Comparison of ENCODE assay signal across 19 cellular contexts in the genomic region with DNA sequence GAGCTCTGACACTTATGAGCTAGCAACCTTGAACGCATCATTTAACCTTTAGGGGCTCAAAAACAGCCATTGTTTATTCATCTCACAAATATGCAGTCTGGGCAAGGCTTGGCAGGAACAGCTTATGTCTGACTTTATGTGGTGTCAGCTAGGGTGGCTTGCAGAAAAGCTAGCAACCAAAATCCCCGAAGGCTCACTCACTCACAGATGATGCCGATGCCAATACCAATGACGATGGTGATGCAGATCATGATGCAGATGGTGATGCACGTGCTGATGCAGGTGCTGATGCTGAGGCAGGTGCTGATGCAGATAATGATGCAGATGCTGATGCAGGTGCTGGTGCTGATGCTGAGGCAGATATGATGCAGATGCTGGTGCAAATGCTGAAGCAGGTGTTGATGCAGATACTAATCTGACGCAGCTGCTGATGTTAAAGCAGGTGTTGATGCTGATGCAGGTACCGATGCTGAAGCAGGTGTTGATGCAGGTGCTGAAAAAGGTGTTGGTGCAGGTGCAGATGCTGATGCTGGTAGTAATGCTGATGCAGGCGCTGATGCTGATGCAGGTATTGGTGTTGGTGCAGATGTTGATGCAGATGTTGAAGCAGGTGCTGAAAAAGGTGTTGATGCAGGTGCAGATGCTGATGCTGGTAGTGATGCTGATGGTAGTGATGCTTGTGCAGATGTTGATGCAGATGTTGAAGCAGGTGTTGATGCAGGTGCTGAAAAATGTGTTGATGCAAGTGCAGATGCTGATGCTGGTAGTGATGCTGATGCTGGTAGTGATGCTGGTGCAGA.
DNase-seq lines count a peak whose midpoint lies in the region; ATAC-seq, FAIRE-seq and TF ChIP-seq lines count a peak whose summit lies in the region.
"Had no signal": no experiment of that assay in that cellular context is flagged by ENCODE, and none has a peak within 500 bp of the region (broad histone marks: within the 10 kb centered on the region; RNA-seq: fewer than 3 reads in every experiment).

No MANE protein-coding gene starts in this region.

- peak; percentile 57 for DNase-seq in AG09309 (ENCODE audit: low read depth)
- DNase-seq in M059J (ENCODE audit: low read depth): peak; percentile 93
- DNase-seq in K562 (ENCODE audit: extremely low read depth in 1 of 4, low spot score in 3 of 4): no peak
- peak; percentile 94 for DNase-seq in keratinocyte (ENCODE audit: low read depth, low spot score)
- DNase-seq in dorsolateral prefrontal cortex: no peak
- no peak for DNase-seq in cardiac septum (ENCODE audit: low spot score)
- DNase-seq: activated B cell treated with CpG ODN at 0.5 μM for 24 hours; activated naive CD4-positive, alpha-beta T cell treated with anti-CD3 and anti-CD28 coated beads, Interleukin-2, amount 10 ng/mL, durations not matched to agents 7 days and 5 days; AML-193; cerebellar nuclear complex; DMS 273 treated with DMSO at 0.1 percent for 48 hours; erythroblast; NCI-H1105 treated with DMSO at 0.1 percent for 48 hours; NCI-H446; occipital lobe; stimulated activated CD4-positive, alpha-beta T cell treated with anti-CD3 and anti-CD28 coated beads, Interleukin-15, amount 100 ng/mL, for 24 hours had no signal

- no peak for FAIRE-seq in K562 (lab: Jason Lieb, UNC)
- FAIRE-seq in keratinocyte (lab: Jason Lieb, UNC): peak; percentile 67

- H3K4me2 ChIP-seq in K562 (ENCODE audit: insufficient read depth, low read length) (no peak overlapping the region), keratinocyte (ENCODE audit: control insufficient read depth, extremely low read depth, insufficient read depth, low read depth, low read length) (no peak overlapping the region)

- in situ Hi-C loops in K562 (cut with MboI): no loop called here

- H3K9ac ChIP-seq in K562 (ENCODE audit: insufficient read depth in 1 of 2, low read depth in 2 of 2, low read length in 2 of 2) (no peak overlapping the region), keratinocyte (ENCODE audit: control insufficient read depth, extremely low read depth, insufficient read depth, low read length) (no peak overlapping the region)

- POLR2A ChIA-PET in K562 (lab: Yijun Ruan, JAX): interaction anchor here (0.8 to 1.0 kb wide), 2 partner anchors 16 to 366 kb away, joined by 3 read pairs; no protein-coding TSS in a partner anchor

- H4K20me1 ChIP-seq in K562 (replicated peaks; ENCODE audit: control insufficient read depth, insufficient read depth, low read length) (no peaks in the 10 kb centered on the region), keratinocyte (ENCODE audit: control insufficient read depth, extremely low read depth, insufficient read depth, low read length) (no peaks in the 10 kb centered on the region)

- CTCF ChIA-PET in K562 (lab: Yijun Ruan, JAX; ENCODE audit: low intra/inter-chr PET ratio): no interaction called here

- 2% methylated on average over 8 of the region's 8 CpGs for WGBS in K562 (ENCODE audit: insufficient coverage, low coverage, missing lambda C conversion rate)

- H3K9me3 ChIP-seq in K562 (replicated peaks; ENCODE audit: control insufficient read depth, insufficient read depth, low read depth, low read length): no peaks in the 10 kb centered on the region
- H3K9me3 ChIP-seq in keratinocyte (ENCODE audit: control insufficient read depth, low read depth, low read length): peaks cover 2% of the 10 kb centered on the region
- H3K9me3 ChIP-seq: thoracic aorta had no signal

- TF ChIP-seq RAD21 in K562 (CRISPR knock-in tag; conservative IDR thresholded peaks at IDR 0.05 in 1 of 2, IDR thresholded peaks at IDR 0.05 in 1 of 2): no peak

- H3K4me1 ChIP-seq in K562 (replicated peaks in 1 of 2; ENCODE audit: control insufficient read depth in 2 of 2, insufficient read depth in 2 of 2, low read length in 2 of 2) (no peaks in the 10 kb centered on the region; a peak in 1 of 5 replicates), keratinocyte (ENCODE audit: control insufficient read depth, extremely low read depth, insufficient read depth, low read length) (peaks cover 9% of the 10 kb centered on the region)

- H3K79me2 ChIP-seq in K562 (ENCODE audit: control insufficient read depth, insufficient read depth, low read length) (no peaks in the 10 kb centered on the region), keratinocyte (ENCODE audit: control insufficient read depth, insufficient read depth, low read length) (no peaks in the 10 kb centered on the region)

- no peak overlapping the region for H3K27ac ChIP-seq in K562 (ENCODE audit: extremely low read depth, low read depth, low read length)
- no peak overlapping the region for H3K27ac ChIP-seq in keratinocyte (ENCODE audit: control insufficient read depth, insufficient read depth, low read length)
- no peak overlapping the region for H3K27ac ChIP-seq in dorsolateral prefrontal cortex

- TF ChIP-seq POLR2A in K562 (conservative IDR thresholded peaks at IDR 0.05): no peak
- no peak for TF ChIP-seq POLR2A in GM18505 (IDR thresholded peaks at IDR 0.05; ENCODE audit: borderline replicate concordance, extremely low read depth, insufficient read depth, insufficient read length)

- H2AFZ ChIP-seq in K562 (ENCODE audit: low read depth, low read length): no peak overlapping the region
- no peak overlapping the region for H2AFZ ChIP-seq in keratinocyte (ENCODE audit: control insufficient read depth, low read length)

- dilution Hi-C loops in keratinocyte (cut with MboI; ENCODE audit: extremely low pct_ligation_motif_present, low sequenced_read_pairs): no loop called here

- H3K36me3 ChIP-seq in K562 (ENCODE audit: control insufficient read depth, insufficient read depth, low read length) (no peaks in the 10 kb centered on the region), keratinocyte (ENCODE audit: control insufficient read depth in 2 of 2, extremely low read depth in 1 of 2, insufficient read depth in 2 of 2, low read length in 2 of 2) (no peaks in the 10 kb centered on the region)
- H3K36me3 ChIP-seq: thoracic aorta had no signal

- BruUV-seq in K562 (replicated peaks; lab: Mats Ljungman, UMichigan): no TSS peak

- no peak for ATAC-seq in K562
- no peak for ATAC-seq in GM18909 (IDR thresholded peaks at IDR 0.05; ENCODE audit: poor library complexity, unreplicated experiment)
- ATAC-seq in GM18505 (IDR thresholded peaks at IDR 0.05; ENCODE audit: unreplicated experiment): no peak

- peaks cover 0 to 13% of the 10 kb centered on the region in 2 experiments; a peak in 3 of 5 replicates for H3K27me3 ChIP-seq in K562 (ENCODE audit: control insufficient read depth in 2 of 2, insufficient read depth in 2 of 2, low read length in 2 of 2)
- H3K27me3 ChIP-seq in keratinocyte (ENCODE audit: control insufficient read depth, extremely low read depth, insufficient read depth, low read length): no peaks in the 10 kb centered on the region
- H3K27me3 ChIP-seq in dorsolateral prefrontal cortex: no peaks in the 10 kb centered on the region

- intact Hi-C loops in K562 (cut with micrococcal nuclease) (no loop called here), dorsolateral prefrontal cortex (cut with DNase I) (no loop called here), cardiac septum (cut with DNase I) (no loop called here)

- TF ChIP-seq EP300 in K562 (IDR thresholded peaks at IDR 0.05; ENCODE audit: low read length): no peak

- no peak for TF ChIP-seq CTCF in AG09309 (IDR thresholded peaks at IDR 0.05; ENCODE audit: control insufficient read depth, insufficient read depth, low read depth, low read length, missing control alignments)
- no peak for TF ChIP-seq CTCF in K562 (IDR thresholded peaks at IDR 0.05 in 2 of 3, conservative IDR thresholded peaks at IDR 0.05 in 1 of 3; ENCODE audit: insufficient read depth in 2 of 3, low read depth in 1 of 3, low read length in 3 of 3)
- no peak for TF ChIP-seq CTCF in keratinocyte (optimal IDR thresholded peaks at IDR 0.05 in 1 of 3, IDR thresholded peaks at IDR 0.05 in 1 of 3, conservative IDR thresholded peaks at IDR 0.05 in 1 of 3; ENCODE audit: extremely low read depth in 1 of 3, insufficient read depth in 2 of 3, low read length in 3 of 3)
- TF ChIP-seq CTCF in dorsolateral prefrontal cortex (IDR thresholded peaks at IDR 0.05 in 54 of 56, conservative IDR thresholded peaks at IDR 0.05 in 2 of 56; ENCODE audit: low read depth in 1 of 56, partially characterized antibody in 56 of 56): no peak

- H3K9me1 ChIP-seq in K562 (ENCODE audit: control insufficient read depth, insufficient read depth, low read length): no peaks in the 10 kb centered on the region
- no peaks in the 10 kb centered on the region for H3K9me1 ChIP-seq in keratinocyte (ENCODE audit: control insufficient read depth, extremely low read depth, insufficient read depth, low read length)

- H3K4me3 ChIP-seq in AG09309 (ENCODE audit: control insufficient read depth, low read depth, low read length): no peak overlapping the region
- H3K4me3 ChIP-seq in K562: no peak overlapping the region
- no peak overlapping the region for H3K4me3 ChIP-seq in keratinocyte (ENCODE audit: control insufficient read depth in 2 of 3, extremely low read depth in 1 of 3, insufficient read depth in 2 of 3, low read depth in 1 of 3, low read length in 3 of 3)
- no peak overlapping the region for H3K4me3 ChIP-seq in dorsolateral prefrontal cortex
- H3K4me3 ChIP-seq: thoracic aorta had no signal

TF ChIP-seq in K562, 482 proteins besides CTCF, POLR2A, EP300 and RAD21 (continues in another document):
- TF ChIP-seq, protein P1, sequence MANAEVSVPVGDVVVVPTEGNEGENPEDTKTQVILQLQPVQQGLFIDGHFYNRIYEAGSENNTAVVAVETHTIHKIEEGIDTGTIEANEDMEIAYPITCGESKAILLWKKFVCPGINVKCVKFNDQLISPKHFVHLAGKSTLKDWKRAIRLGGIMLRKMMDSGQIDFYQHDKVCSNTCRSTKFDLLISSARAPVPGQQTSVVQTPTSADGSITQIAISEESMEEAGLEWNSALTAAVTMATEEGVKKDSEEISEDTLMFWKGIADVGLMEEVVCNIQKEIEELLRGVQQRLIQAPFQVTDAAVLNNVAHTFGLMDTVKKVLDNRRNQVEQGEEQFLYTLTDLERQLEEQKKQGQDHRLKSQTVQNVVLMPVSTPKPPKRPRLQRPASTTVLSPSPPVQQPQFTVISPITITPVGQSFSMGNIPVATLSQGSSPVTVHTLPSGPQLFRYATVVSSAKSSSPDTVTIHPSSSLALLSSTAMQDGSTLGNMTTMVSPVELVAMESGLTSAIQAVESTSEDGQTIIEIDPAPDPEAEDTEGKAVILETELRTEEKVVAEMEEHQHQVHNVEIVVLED (CRISPR knock-in tag; IDR thresholded peaks at IDR 0.05): no peak
- peak in 1 of 2 experiments; percentile 33; a peak in 1 of 4 replicates for TF ChIP-seq RCOR1 (IDR thresholded peaks at IDR 0.05; ENCODE audit: borderline replicate concordance in 1 of 2, low read depth in 2 of 2, low read length in 2 of 2)
- no peak for TF ChIP-seq PHB2 (IDR thresholded peaks at IDR 0.05; ENCODE audit: low read depth)
- TF ChIP-seq NFYB (IDR thresholded peaks at IDR 0.05; ENCODE audit: extremely low read depth, insufficient read length): no peak
- no peak for TF ChIP-seq NBN (IDR thresholded peaks at IDR 0.05; ENCODE audit: low read depth)

Comparison
In these comparisons a context has a peak if more than half of its experiments do, and no peak if none do; other contexts are left out.
1. DNase-seq: peak in AG09309 (single experiment), M059J (single experiment) and keratinocyte (single experiment); none in K562 (0 of 4), dorsolateral prefrontal cortex (0 of 10) and cardiac septum (single experiment).